8 cellular contexts compared by ENCODE assay signal in genomic region chr14:102316048-102316745, GRCh38. TPM values are rescaled to one million over a fixed set of nuclear protein-coding genes. Genes with fewer than 3 reads are reported as not detected.
DNase-seq lines count a peak whose midpoint lies in the region; ATAC-seq and TF ChIP-seq lines count a peak whose summit lies in the region.

No MANE protein-coding gene starts in this region.

- H3K27ac ChIP-seq in DND-41 (ENCODE audit: low read length) = peak overlapping the region; percentile 86
- H3K27ac ChIP-seq in MM.1S (ENCODE audit: low read length) = no peak overlapping the region; the same call in 1 of the 2 replicates

- H3K4me3 Mint-ChIP-seq in activated CD4-positive, alpha-beta T cell treated with anti-CD3 and anti-CD28 coated beads, Interleukin-2, amount 10 ng/mL, durations not matched to agents 7 days and 5 days = peak overlapping the region; percentile 84

- H3K27me3 Mint-ChIP-seq in activated CD4-positive, alpha-beta T cell treated with anti-CD3 and anti-CD28 coated beads, Interleukin-2, amount 10 ng/mL, durations not matched to agents 7 days and 5 days = no peaks in the 10 kb centered on the region

- H3K36me3 Mint-ChIP-seq in activated CD4-positive, alpha-beta T cell treated with anti-CD3 and anti-CD28 coated beads, Interleukin-2, amount 10 ng/mL, durations not matched to agents 7 days and 5 days (ENCODE audit: low read depth) = no peaks in the 10 kb centered on the region

- no peaks in the 10 kb centered on the region for H3K27me3 ChIP-seq in DND-41 (ENCODE audit: insufficient read depth, low read length, poor library complexity)
- no peaks in the 10 kb centered on the region for H3K27me3 ChIP-seq in MM.1S (replicated peaks; ENCODE audit: insufficient read depth, low read length)

- H3K9me3 Mint-ChIP-seq in activated CD4-positive, alpha-beta T cell treated with anti-CD3 and anti-CD28 coated beads, Interleukin-2, amount 10 ng/mL, durations not matched to agents 7 days and 5 days = no peaks in the 10 kb centered on the region

- H3K36me3 ChIP-seq in DND-41 (ENCODE audit: insufficient read depth, low read length) = no peaks in the 10 kb centered on the region; the same call in 1 of the 2 replicates
- H3K36me3 ChIP-seq in MM.1S (replicated peaks; ENCODE audit: insufficient read depth, low read length) = no peaks in the 10 kb centered on the region

- H3K4me1 ChIP-seq in DND-41 (ENCODE audit: insufficient read depth, low read length) (peaks cover 63% of the 10 kb centered on the region), MM.1S (ENCODE audit: low read length) (peaks cover 8% of the 10 kb centered on the region; the same call in 1 of the 2 replicates)

- H3K4me2 ChIP-seq in DND-41 (ENCODE audit: insufficient read depth, low read length) (peak overlapping the region; percentile 76), MM.1S (ENCODE audit: low read depth, low read length) (peak overlapping the region; percentile 76; the same call in 1 of the 2 replicates)

- H3K79me2 ChIP-seq in DND-41 (ENCODE audit: insufficient read depth, low read length) (peaks cover 15% of the 10 kb centered on the region), MM.1S (ENCODE audit: low read length) (peaks cover 4% of the 10 kb centered on the region; the same call in 1 of the 2 replicates)

- ATAC-seq in DND-41 (ENCODE audit: insufficient read depth, low read depth) (no peak), HG03025 (IDR thresholded peaks at IDR 0.05; ENCODE audit: low FRiP score, unreplicated experiment) (no peak), HG03108 (IDR thresholded peaks at IDR 0.05; ENCODE audit: unreplicated experiment) (no peak)

- H3K9me3 ChIP-seq in DND-41 (ENCODE audit: insufficient read depth, low read length, severe bottlenecking) (no peaks in the 10 kb centered on the region), MM.1S (replicated peaks; ENCODE audit: insufficient read depth, low read length) (no peaks in the 10 kb centered on the region)

- H3K4me3 ChIP-seq in DND-41 (ENCODE audit: low read depth in 1 of 2, low read length in 2 of 2) = peak overlapping the region; percentile 42 to 68; a peak in 3 of 4 replicates
- H3K4me3 ChIP-seq in MM.1S (ENCODE audit: low read length) = peak overlapping the region; percentile 60
- H3K4me3 ChIP-seq in fibroblast of pulmonary artery (replicated peaks; ENCODE audit: low read depth, low read length) = peak overlapping the region; percentile 65

- H3F3A ChIP-seq in MM.1S (ENCODE audit: insufficient read depth, low read length) = peaks cover 16% of the 10 kb centered on the region

- peaks cover 64% of the 10 kb centered on the region for H3K4me1 Mint-ChIP-seq in activated CD4-positive, alpha-beta T cell treated with anti-CD3 and anti-CD28 coated beads, Interleukin-2, amount 10 ng/mL, durations not matched to agents 7 days and 5 days

- peak overlapping the region; percentile 91 for H3K27ac Mint-ChIP-seq in activated CD4-positive, alpha-beta T cell treated with anti-CD3 and anti-CD28 coated beads, Interleukin-2, amount 10 ng/mL, durations not matched to agents 7 days and 5 days

- H4K20me1 ChIP-seq in DND-41 (ENCODE audit: insufficient read depth, low read length) (no peaks in the 10 kb centered on the region), MM.1S (ENCODE audit: insufficient read depth, low read length) (no peaks in the 10 kb centered on the region)

- CTCF ChIA-PET in activated CD4-positive, alpha-beta T cell treated with anti-CD3 and anti-CD28 coated beads, Interleukin-2, amount 10 ng/mL, durations not matched to agents 7 days and 5 days (lab: Charles Lee) = interaction anchor here (0.6 to 5.0 kb wide), 18 partner anchors 8 to 507 kb away, joined by 3 to 34 read pairs (median 4); partner anchors contain the start of gene MOK

- H3K9me2 ChIP-seq in MM.1S (replicated peaks; ENCODE audit: insufficient read depth, low read length) = no peaks in the 10 kb centered on the region

- TF ChIP-seq CTCF in DND-41 (IDR thresholded peaks at IDR 0.05; ENCODE audit: borderline replicate concordance, extremely low read depth, low read length, poor library complexity, severe bottlenecking) = no peak
- no peak for TF ChIP-seq CTCF in MM.1S (IDR thresholded peaks at IDR 0.05; ENCODE audit: low read length)
- no peak for TF ChIP-seq CTCF in fibroblast of pulmonary artery (IDR thresholded peaks at IDR 0.05; ENCODE audit: low read length, missing control alignments)

- H3K9ac ChIP-seq in DND-41 (ENCODE audit: low read depth, low read length) (peak overlapping the region; percentile 61), MM.1S (ENCODE audit: low read length) (peak overlapping the region; percentile 32; the same call in 1 of the 2 replicates)

- no peak for DNase-seq in DND-41
- DNase-seq in MM.1S = peak; percentile 11
- peak; percentile 37 for DNase-seq in activated CD4-positive, alpha-beta T cell treated with anti-CD3 and anti-CD28 coated beads, Interleukin-2, amount 10 ng/mL, durations not matched to agents 7 days and 5 days
- peak; percentile 81 for DNase-seq in fibroblast of pulmonary artery (ENCODE audit: low read depth)
- peak; percentile 47 for DNase-seq in putamen (ENCODE audit: low spot score)
- DNase-seq in superior temporal gyrus (ENCODE audit: extremely low spot score) = no peak

- H2AFZ ChIP-seq in DND-41 (ENCODE audit: low read depth, low read length) = peak overlapping the region; percentile 97
- H2AFZ ChIP-seq in MM.1S (ENCODE audit: low read length) = peak overlapping the region; percentile 91

- POLR2A ChIA-PET in activated CD4-positive, alpha-beta T cell treated with anti-CD3 and anti-CD28 coated beads, Interleukin-2, amount 10 ng/mL, durations not matched to agents 7 days and 5 days (lab: Charles Lee) = interaction anchor here (0.6 kb wide), 1 partner anchor 348 kb away, joined by 6 read pairs; no protein-coding TSS in a partner anchor

RNA-seq across cellular contexts. Expression of gene ZNF839, which starts 3.3 kb away (rescaled TPM):
- total RNA-seq in activated CD4-positive, alpha-beta T cell treated with anti-CD3 and anti-CD28 coated beads, Interleukin-2, amount 10 ng/mL, durations not matched to agents 7 days and 5 days = 10 to 100 TPM; 14.8 to 18.8 TPM

RNA-seq across cellular contexts. Expression of gene MOK, which starts 11.2 kb away (rescaled TPM):
- 1 to 10 TPM in 1 of 2 experiments, under 1 TPM in 1; 0.96 to 1.4 TPM for total RNA-seq in activated CD4-positive, alpha-beta T cell treated with anti-CD3 and anti-CD28 coated beads, Interleukin-2, amount 10 ng/mL, durations not matched to agents 7 days and 5 days

RNA-seq across cellular contexts. Expression of gene CINP, which starts 46.5 kb away (rescaled TPM):
- 10 to 100 TPM; 26.8 to 33.7 TPM for total RNA-seq in activated CD4-positive, alpha-beta T cell treated with anti-CD3 and anti-CD28 coated beads, Interleukin-2, amount 10 ng/mL, durations not matched to agents 7 days and 5 days

RNA-seq across cellular contexts. Expression of gene TECPR2, which starts 46.5 kb away (rescaled TPM):
- total RNA-seq in activated CD4-positive, alpha-beta T cell treated with anti-CD3 and anti-CD28 coated beads, Interleukin-2, amount 10 ng/mL, durations not matched to agents 7 days and 5 days = 10 to 100 TPM in 1 of 2 experiments, 1 to 10 TPM in 1; 8.2 to 10.7 TPM

Comparison
In these comparisons a context has a peak if more than half of its experiments do, and no peak if none do; other contexts are left out.
1. DNase-seq: peak in MM.1S (single experiment), activated CD4-positive, alpha-beta T cell treated with anti-CD3 and anti-CD28 coated beads, Interleukin-2, amount 10 ng/mL, durations not matched to agents 7 days and 5 days (single experiment), fibroblast of pulmonary artery (single experiment) and putamen (single experiment); none in DND-41 (single experiment) and superior temporal gyrus (single experiment).
2. Peak in every context shown above with its lines, with median percentiles within 50 percentile points of each other: H3K4me3 ChIP-seq.